9 cellular contexts compared by ENCODE assay signal in genomic region chr5:50441479-50441815, GRCh38. TPM values are rescaled to one million over a fixed set of nuclear protein-coding genes. Genes with fewer than 3 reads are reported as not detected.
A peak's percentile ranks its signal among the peaks of the same experiment; 100 is the strongest.
DNase-seq lines count a peak whose midpoint lies in the region; ATAC-seq and TF ChIP-seq lines count a peak whose summit lies in the region.
"Had no signal": no experiment of that assay in that cellular context is flagged by ENCODE, and none has a peak within 500 bp of the region (broad histone marks: within the 10 kb centered on the region; RNA-seq: fewer than 3 reads in every experiment).

No MANE protein-coding gene starts in this region.

- H3K36me3 ChIP-seq in left ventricle myocardium inferior (no peaks in the 10 kb centered on the region), adrenal gland (replicated peaks in 1 of 2) (no peaks in the 10 kb centered on the region)

- H3K27ac Mint-ChIP-seq in memory B cell (peak overlapping the region; percentile 96), type B pancreatic cell (peak overlapping the region; percentile 61)

- no peak for ATAC-seq in Right ventricle myocardium superior (ENCODE audit: poor library complexity)
- no peak for ATAC-seq in memory B cell (ENCODE audit: low read depth)
- no peak for ATAC-seq in HG03159 (IDR thresholded peaks at IDR 0.05; ENCODE audit: unreplicated experiment)

- H3K27ac ChIP-seq in left ventricle myocardium inferior (replicated peaks): peak overlapping the region; percentile 38
- peak overlapping the region in 4 of 5 donors; percentile 62 to 92 (median 67) for H3K27ac ChIP-seq in adrenal gland

- TF ChIP-seq CTCF in left ventricle myocardium inferior (IDR thresholded peaks at IDR 0.05; ENCODE audit: borderline replicate concordance): no peak
- no peak for TF ChIP-seq CTCF in adrenal gland (IDR thresholded peaks at IDR 0.05)
- TF ChIP-seq CTCF in type B pancreatic cell (conservative IDR thresholded peaks at IDR 0.05): no peak

- intact Hi-C loops in left ventricle myocardium inferior (cut with micrococcal nuclease) (no loop called here), Right ventricle myocardium superior (cut with DNase I) (no loop called here), adrenal gland (cut with DNase I) (no loop called here)

- DNase-seq in left ventricle myocardium inferior (no peak), Right ventricle myocardium superior (no peak), adrenal gland (no peak), memory B cell (ENCODE audit: low spot score in 2 of 2) (no peak), type B pancreatic cell (ENCODE audit: extremely low spot score, unreplicated experiment) (no peak), D341Med (ENCODE audit: low spot score) (no peak), NCI-H146 treated with DMSO at 0.1 percent for 48 hours (lab: John Stamatoyannopoulos, UW; ENCODE audit: unreplicated experiment) (no peak)
- DNase-seq: cerebellar nuclear complex had no signal

- H3K4me3 Mint-ChIP-seq in memory B cell: peak overlapping the region; percentile 93
- peak overlapping the region; percentile 93 for H3K4me3 Mint-ChIP-seq in type B pancreatic cell

- peaks cover under 1% of the 10 kb centered on the region for H3K9me3 ChIP-seq in left ventricle myocardium inferior (replicated peaks)
- no peaks in the 10 kb centered on the region for H3K9me3 ChIP-seq in adrenal gland (replicated peaks in 1 of 3)

- 12 to 30% (median 19%) methylated on average over 6 to 8 of the region's 8 CpGs for WGBS in adrenal gland, 4 donors

- peaks cover 11% of the 10 kb centered on the region for H3K4me1 ChIP-seq in left ventricle myocardium inferior
- peaks cover 0 to 9% of the 10 kb centered on the region in 2 donors for H3K4me1 ChIP-seq in adrenal gland (replicated peaks in 1 of 2)

- no peaks in the 10 kb centered on the region for H3K27me3 Mint-ChIP-seq in memory B cell
- peaks cover 19% of the 10 kb centered on the region for H3K27me3 Mint-ChIP-seq in type B pancreatic cell

- H3K36me3 Mint-ChIP-seq in memory B cell (peaks cover 2% of the 10 kb centered on the region), type B pancreatic cell (no peaks in the 10 kb centered on the region)

- H3K4me1 Mint-ChIP-seq in memory B cell (peaks cover 45% of the 10 kb centered on the region), type B pancreatic cell (ENCODE audit: unreplicated experiment) (no peaks in the 10 kb centered on the region)

- H3K4me3 ChIP-seq in left ventricle myocardium inferior (peak overlapping the region; percentile 71), adrenal gland (peak overlapping the region in 3 of 4 donors; percentile 36 to 93 (median 87))

- H3K9me3 Mint-ChIP-seq in memory B cell: no peaks in the 10 kb centered on the region
- H3K9me3 Mint-ChIP-seq in type B pancreatic cell: no peaks in the 10 kb centered on the region

- H3K27me3 ChIP-seq in left ventricle myocardium inferior (ENCODE audit: low read depth): peaks cover 35% of the 10 kb centered on the region
- no peaks in the 10 kb centered on the region for H3K27me3 ChIP-seq in adrenal gland

- TF ChIP-seq POLR2A in adrenal gland (IDR thresholded peaks at IDR 0.05): no peak

RNA-seq across cellular contexts. Expression of gene EMB, which starts 0.4 kb away (rescaled TPM):
- total RNA-seq in left ventricle myocardium inferior (16.6 TPM), Right ventricle myocardium superior (15.9 TPM), adrenal gland (10 to 100 TPM; 33.5 to 78.1 (median 48.9) TPM), type B pancreatic cell (ENCODE audit: low replicate concordance) (12.2 and 26.8 TPM in 2 replicates)
- polyA plus RNA-seq in adrenal gland: 10 to 100 TPM in 2 of 3 donors, 1 to 10 TPM in 1; 6.1 to 41.4 (median 12.0) TPM
